ENCODE assay signal across 9 cellular contexts in the genomic region with DNA sequence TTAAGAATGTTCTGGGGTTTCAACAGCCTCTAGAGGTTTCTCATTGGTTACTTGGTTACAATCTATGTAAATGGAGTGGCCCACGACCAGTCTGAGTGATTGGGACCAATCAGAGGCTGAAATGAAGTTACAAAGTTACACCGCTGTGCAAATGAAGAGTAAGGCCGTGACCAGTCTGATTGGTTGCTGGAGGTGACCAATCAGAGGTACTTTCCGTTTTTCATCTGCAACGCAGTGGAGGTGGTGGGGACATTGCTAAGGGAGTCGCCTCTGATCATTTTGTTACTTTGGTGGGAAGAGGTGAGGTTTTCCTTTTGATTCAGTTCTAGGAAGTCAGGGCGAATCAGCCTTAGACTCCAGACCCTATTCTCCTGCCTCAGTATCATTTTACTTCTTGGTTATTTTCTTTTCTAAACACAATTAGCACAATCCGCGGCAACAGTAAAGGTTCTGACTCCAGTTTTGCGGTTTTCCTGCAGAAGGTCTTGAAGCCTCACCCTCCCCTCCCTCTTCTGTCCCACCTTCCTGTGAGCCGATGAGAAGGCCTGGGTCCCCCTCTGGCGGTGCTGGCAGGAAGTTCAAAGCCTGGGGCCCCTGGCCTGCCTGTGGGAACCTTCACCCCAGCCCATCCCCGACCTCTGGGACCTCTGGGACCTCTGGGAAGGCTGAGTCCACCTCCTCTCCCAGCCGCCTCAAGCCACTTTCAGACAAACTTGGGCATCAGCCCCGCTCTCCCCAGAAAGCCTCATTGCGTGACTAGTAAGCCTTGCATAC. TPM values are rescaled to one million over a fixed set of nuclear protein-coding genes. Genes with fewer than 3 reads are reported as not detected.
DNase-seq lines count a peak whose midpoint lies in the region; ATAC-seq and TF ChIP-seq lines count a peak whose summit lies in the region.
"Had no signal": no experiment of that assay in that cellular context is flagged by ENCODE, and none has a peak within 500 bp of the region (broad histone marks: within the 10 kb centered on the region; RNA-seq: fewer than 3 reads in every experiment).

No MANE protein-coding gene starts in this region.

- peaks cover 0 to under 1% (median 0%) of the 10 kb centered on the region in 5 donors for H3K36me3 Mint-ChIP-seq in naive thymus-derived CD4-positive, alpha-beta T cell
- H3K36me3 Mint-ChIP-seq in stimulated activated naive CD8-positive, alpha-beta T cell treated with anti-CD3 and anti-CD28 coated beads, Interleukin-15, Interleukin-2, amounts not matched to agents 100 ng/mL and 50 ng/mL, for 24 hours (ENCODE audit: low read depth), result no peaks in the 10 kb centered on the region

- peak overlapping the region; percentile 49 to 88 (median 78) for H3K4me3 Mint-ChIP-seq in naive thymus-derived CD4-positive, alpha-beta T cell
- H3K4me3 Mint-ChIP-seq in stimulated activated naive CD8-positive, alpha-beta T cell treated with anti-CD3 and anti-CD28 coated beads, Interleukin-15, Interleukin-2, amounts not matched to agents 100 ng/mL and 50 ng/mL, for 24 hours, result peak overlapping the region; percentile 66

- no peak for TF ChIP-seq CTCF in heart right ventricle (IDR thresholded peaks at IDR 0.05)

- 57 to 60% methylated on average over 16 of the region's 16 CpGs for WGBS in heart right ventricle, 2 donors

- peak overlapping the region; percentile 40 to 92 (median 90) for H3K27ac Mint-ChIP-seq in naive thymus-derived CD4-positive, alpha-beta T cell
- H3K27ac Mint-ChIP-seq in stimulated activated naive CD8-positive, alpha-beta T cell treated with anti-CD3 and anti-CD28 coated beads, Interleukin-15, Interleukin-2, amounts not matched to agents 100 ng/mL and 50 ng/mL, for 24 hours, result peak overlapping the region; percentile 80

- CTCF ChIA-PET in naive thymus-derived CD4-positive, alpha-beta T cell (lab: Charles Lee), result interaction anchor here (0.6 to 1.8 kb wide), 4 partner anchors 15 to 451 kb away, joined by 3 to 11 read pairs (median 4); no protein-coding TSS in a partner anchor

- peaks cover 0 to 4% (median 0%) of the 10 kb centered on the region in 5 donors for H3K27me3 Mint-ChIP-seq in naive thymus-derived CD4-positive, alpha-beta T cell
- H3K27me3 Mint-ChIP-seq in stimulated activated naive CD8-positive, alpha-beta T cell treated with anti-CD3 and anti-CD28 coated beads, Interleukin-15, Interleukin-2, amounts not matched to agents 100 ng/mL and 50 ng/mL, for 24 hours, result no peaks in the 10 kb centered on the region

- POLR2A ChIA-PET in naive thymus-derived CD4-positive, alpha-beta T cell (lab: Charles Lee), result interaction anchor here (1.8 kb wide), 1 partner anchor 18 kb away, joined by 13 read pairs; no protein-coding TSS in a partner anchor

- H3K9me3 ChIP-seq in heart right ventricle, result peaks cover 0 to 33% (median 3%) of the 10 kb centered on the region in 11 donors
- H3K9me3 ChIP-seq in naive thymus-derived CD4-positive, alpha-beta T cell (ENCODE audit: control insufficient read depth in 2 of 3, low read length in 3 of 3), result no peaks in the 10 kb centered on the region

- H3K4me1 Mint-ChIP-seq in naive thymus-derived CD4-positive, alpha-beta T cell, result peaks cover 11 to 24% (median 23%) of the 10 kb centered on the region in 7 donors
- peaks cover 19% of the 10 kb centered on the region for H3K4me1 Mint-ChIP-seq in stimulated activated naive CD8-positive, alpha-beta T cell treated with anti-CD3 and anti-CD28 coated beads, Interleukin-15, Interleukin-2, amounts not matched to agents 100 ng/mL and 50 ng/mL, for 24 hours (ENCODE audit: low read depth)

- ATAC-seq in Right ventricle myocardium superior (ENCODE audit: poor library complexity) (no peak), heart right ventricle (no peak), GM21447 (IDR thresholded peaks at IDR 0.05; ENCODE audit: unreplicated experiment) (no peak)
- ATAC-seq in naive thymus-derived CD4-positive, alpha-beta T cell, result peak; percentile 89

- H3K27me3 ChIP-seq in heart right ventricle, result peaks cover 0 to 6% (median 2%) of the 10 kb centered on the region in 7 donors
- no peaks in the 10 kb centered on the region for H3K27me3 ChIP-seq in naive thymus-derived CD4-positive, alpha-beta T cell (ENCODE audit: control insufficient read depth in 2 of 2, insufficient read depth in 2 of 2, low read length in 2 of 2)

- H3K9me3 Mint-ChIP-seq in naive thymus-derived CD4-positive, alpha-beta T cell, result peaks cover 0 to 5% (median 0%) of the 10 kb centered on the region in 11 donors
- no peaks in the 10 kb centered on the region for H3K9me3 Mint-ChIP-seq in stimulated activated naive CD8-positive, alpha-beta T cell treated with anti-CD3 and anti-CD28 coated beads, Interleukin-15, Interleukin-2, amounts not matched to agents 100 ng/mL and 50 ng/mL, for 24 hours

- no peaks in the 10 kb centered on the region for H3K36me3 ChIP-seq in heart right ventricle
- no peaks in the 10 kb centered on the region for H3K36me3 ChIP-seq in naive thymus-derived CD4-positive, alpha-beta T cell (ENCODE audit: control insufficient read depth in 2 of 3, insufficient read depth in 3 of 3, low read length in 3 of 3)

- H3K4me1 ChIP-seq in heart right ventricle, result no peaks in the 10 kb centered on the region
- H3K4me1 ChIP-seq in naive thymus-derived CD4-positive, alpha-beta T cell (ENCODE audit: control insufficient read depth in 2 of 2, insufficient read depth in 2 of 2, low read length in 2 of 2), result peaks cover 10 to 17% of the 10 kb centered on the region in 2 donors

- no peak overlapping the region for H3K4me3 ChIP-seq in heart right ventricle
- H3K4me3 ChIP-seq in naive thymus-derived CD4-positive, alpha-beta T cell (ENCODE audit: low read length), result peak overlapping the region; percentile 31

- intact Hi-C loops in Right ventricle myocardium superior (cut with DNase I), result no loop called here
- intact Hi-C loops in heart right ventricle (cut with DNase I), result no loop called here
- intact Hi-C loops in naive thymus-derived CD4-positive, alpha-beta T cell (cut with micrococcal nuclease), result loop anchor here (1.0 to 2.0 kb wide), 11 partner anchors 18 to 895 kb away; a partner anchor contains a TSS

- H3K27ac ChIP-seq in heart right ventricle, result no peak overlapping the region
- peak overlapping the region; percentile 60 for H3K27ac ChIP-seq in naive thymus-derived CD4-positive, alpha-beta T cell (ENCODE audit: low read depth, low read length)

- DNase-seq in Right ventricle myocardium superior (peak; percentile 40), heart right ventricle (no peak), AG08395 (ENCODE audit: low spot score) (no peak), middle frontal gyrus (ENCODE audit: extremely low spot score, low spot score) (no peak)
- DNase-seq in activated T-cell treated with anti-CD3 and anti-CD28 coated beads, Interleukin-2, amount 50 U/mL, for 1 hour, result peak; percentile 70
- peak in 8 of 9 donors; percentile 43 to 87 (median 82) for DNase-seq in naive thymus-derived CD4-positive, alpha-beta T cell
- DNase-seq: MM.1S had no signal

RNA-seq across cellular contexts. Expression of a gene that starts 38.7 kb away (rescaled TPM):
- total RNA-seq in Right ventricle myocardium superior (0.56 TPM), heart right ventricle (under 1 TPM; 0.32 to 0.74 (median 0.42) TPM)
- under 1 TPM; 0.03 to 0.73 TPM for polyA plus RNA-seq in heart right ventricle
- total RNA-seq in naive thymus-derived CD4-positive, alpha-beta T cell, result 1 to 10 TPM; 1.6 to 8.0 (median 2.3) TPM
- polyA plus RNA-seq in naive thymus-derived CD4-positive, alpha-beta T cell, result under 1 TPM; 0.28 to 0.47 TPM

Comparison
In these comparisons a context has a peak if more than half of its experiments do, and no peak if none do; other contexts are left out.
1. DNase-seq: peak in Right ventricle myocardium superior (single experiment), activated T-cell treated with anti-CD3 and anti-CD28 coated beads, Interleukin-2, amount 50 U/mL, for 1 hour (single experiment) and naive thymus-derived CD4-positive, alpha-beta T cell (8 of 9); none in heart right ventricle (0 of 2), AG08395 (single experiment) and middle frontal gyrus (single experiment).
2. intact Hi-C loops: an anchor here in naive thymus-derived CD4-positive, alpha-beta T cell (1.0 to 2.0 kb wide); none called in Right ventricle myocardium superior and heart right ventricle.